ENCODE assay signal across 18 cellular contexts in genomic region chr19:8500158-8500557, GRCh38. TPM values are rescaled to one million over a fixed set of nuclear protein-coding genes. Genes with fewer than 3 reads are reported as not detected.
A peak's percentile ranks its signal among the peaks of the same experiment; 100 is the strongest.
DNase-seq lines count a peak whose midpoint lies in the region; ATAC-seq and TF ChIP-seq lines count a peak whose summit lies in the region.
"Had no signal": no experiment of that assay in that cellular context is flagged by ENCODE, and none has a peak within 500 bp of the region (broad histone marks: within the 10 kb centered on the region; RNA-seq: fewer than 3 reads in every experiment).

No MANE protein-coding gene starts in this region.

- H3K9me2 ChIP-seq in GM23338 (ENCODE audit: insufficient read depth) (no peaks in the 10 kb centered on the region), MM.1S (replicated peaks; ENCODE audit: insufficient read depth, low read length) (no peaks in the 10 kb centered on the region)

- peaks cover 16% of the 10 kb centered on the region for H3K4me1 Mint-ChIP-seq in GM23338

- H3K9me3 ChIP-seq in osteoblast (ENCODE audit: low read depth, low read length) (no peaks in the 10 kb centered on the region), MM.1S (replicated peaks; ENCODE audit: insufficient read depth, low read length) (no peaks in the 10 kb centered on the region)
- H3K9me3 ChIP-seq: Caco-2, heart left ventricle had no signal

- ATAC-seq in GM23338: no peak
- ATAC-seq in HG03469 (IDR thresholded peaks at IDR 0.05; ENCODE audit: unreplicated experiment): no peak

- H3K27ac ChIP-seq in GM23338 (ENCODE audit: low read depth) (0 out of 2 replicates have a peak overlapping the region, but pooled peaks have one; percentile 55), osteoblast (ENCODE audit: low read depth, low read length) (no peak overlapping the region), MM.1S (ENCODE audit: low read length) (no peak overlapping the region)

- TF ChIP-seq CTCF in GM23338 (conservative IDR thresholded peaks at IDR 0.05; ENCODE audit: low read depth in 2 of 2) (no peak), osteoblast (IDR thresholded peaks at IDR 0.05; ENCODE audit: extremely low read depth, low read depth, low read length) (no peak), MM.1S (IDR thresholded peaks at IDR 0.05; ENCODE audit: low read length) (no peak)

- no peak overlapping the region for H3K4me2 ChIP-seq in GM23338
- H3K4me2 ChIP-seq in osteoblast (ENCODE audit: insufficient read depth, low read length): no peak overlapping the region
- no peak overlapping the region for H3K4me2 ChIP-seq in MM.1S (ENCODE audit: low read depth, low read length)

- H3K4me1 ChIP-seq in GM23338 (ENCODE audit: insufficient read depth) (peaks cover 4% of the 10 kb centered on the region), osteoblast (ENCODE audit: insufficient read depth, low read length) (no peaks in the 10 kb centered on the region), MM.1S (ENCODE audit: low read length) (no peaks in the 10 kb centered on the region)

- no peaks in the 10 kb centered on the region for H3K27me3 ChIP-seq in GM23338 (ENCODE audit: insufficient read depth)
- no peaks in the 10 kb centered on the region for H3K27me3 ChIP-seq in osteoblast (ENCODE audit: insufficient read depth, low read length)
- peaks cover 45% of the 10 kb centered on the region for H3K27me3 ChIP-seq in MM.1S (replicated peaks; ENCODE audit: insufficient read depth, low read length)
- H3K27me3 ChIP-seq: heart left ventricle had no signal

- H3K27ac Mint-ChIP-seq in GM23338: 0 out of 2 replicates have a peak overlapping the region, but pooled peaks have one; percentile 11

- DNase-seq in GM23338 (ENCODE audit: low spot score) (no peak), NOMO-1 treated with dmso at 0.1 percent for 144 hours (lab: John Stamatoyannopoulos, UW; ENCODE audit: unreplicated experiment) (peak; percentile 90), globus pallidus (ENCODE audit: low spot score) (peak; percentile 33), osteoblast (ENCODE audit: insufficient read length, low spot score, missing footprints) (peak; percentile 43), MM.1S (no peak), middle frontal gyrus (ENCODE audit: extremely low spot score, low spot score) (no peak)
- DNase-seq: activated CD4-positive, CD25-positive, alpha-beta regulatory T cell; activated T-cell treated with anti-CD3 and anti-CD28 coated beads, Interleukin-2, amount 50 U/mL, for 48 hours; Caco-2; heart left ventricle; NCI-H1048; NCI-H524; SHP77; stimulated activated CD4-positive, alpha-beta T cell treated with anti-CD3 and anti-CD28 coated beads, Interleukin-2, amount 100 ng/mL, for 48 hours; stimulated activated naive CD4-positive, alpha-beta T cell treated with Interleukin-2 at 50 U/mL for 16 hours had no signal

- H4K20me1 ChIP-seq in GM23338 (replicated peaks; ENCODE audit: insufficient read depth): no peaks in the 10 kb centered on the region
- H4K20me1 ChIP-seq in osteoblast (ENCODE audit: insufficient read depth, low read length): no peaks in the 10 kb centered on the region
- H4K20me1 ChIP-seq in MM.1S (ENCODE audit: insufficient read depth, low read length): no peaks in the 10 kb centered on the region

- no peaks in the 10 kb centered on the region for H3K9me3 Mint-ChIP-seq in GM23338

- no peak overlapping the region for H3K9ac ChIP-seq in MM.1S (ENCODE audit: low read length)

- no peaks in the 10 kb centered on the region for H3K79me2 ChIP-seq in GM23338 (replicated peaks; ENCODE audit: insufficient read depth)
- H3K79me2 ChIP-seq in osteoblast (ENCODE audit: insufficient read depth, low read length): no peaks in the 10 kb centered on the region
- H3K79me2 ChIP-seq in MM.1S (ENCODE audit: low read length): no peaks in the 10 kb centered on the region

- no peak overlapping the region for H2AFZ ChIP-seq in GM23338
- H2AFZ ChIP-seq in osteoblast (ENCODE audit: low read length): no peak overlapping the region
- no peak overlapping the region for H2AFZ ChIP-seq in MM.1S (ENCODE audit: low read length)

- H3K4me3 Mint-ChIP-seq in GM23338: no peak overlapping the region; the same call in 1 of the 3 replicates

- 0 out of 2 replicates have a peak, but pooled peaks cover 2% of the 10 kb centered on the region for H3F3A ChIP-seq in GM23338 (replicated peaks; ENCODE audit: low read depth)
- no peaks in the 10 kb centered on the region for H3F3A ChIP-seq in MM.1S (ENCODE audit: insufficient read depth, low read length)

- H3K4me3 ChIP-seq in GM23338 (no peak overlapping the region), osteoblast (ENCODE audit: insufficient read depth, low read length) (no peak overlapping the region), MM.1S (ENCODE audit: low read length) (no peak overlapping the region)
- H3K4me3 ChIP-seq: lung had no signal

- no peaks in the 10 kb centered on the region for H3K36me3 ChIP-seq in GM23338 (ENCODE audit: insufficient read depth)
- no peaks in the 10 kb centered on the region for H3K36me3 ChIP-seq in osteoblast (ENCODE audit: insufficient read depth, low read length)
- H3K36me3 ChIP-seq in MM.1S (replicated peaks; ENCODE audit: insufficient read depth, low read length): no peaks in the 10 kb centered on the region
- H3K36me3 ChIP-seq: heart left ventricle had no signal

- H3K27me3 Mint-ChIP-seq in GM23338 (ENCODE audit: insufficient read depth, low read depth, poor library complexity): peaks cover 19% of the 10 kb centered on the region

- no peaks in the 10 kb centered on the region for H3K36me3 Mint-ChIP-seq in GM23338 (ENCODE audit: low read depth)

TF ChIP-seq in GM23338, 12 proteins besides CTCF, POLR2A, EP300 and RAD21:
- no peak for TF ChIP-seq CREB1 (CRISPR knock-in tag; IDR thresholded peaks at IDR 0.05; ENCODE audit: low read depth)

RNA-seq across cellular contexts. Expression of gene PRAM1, which starts 2.3 kb away (rescaled TPM):
- total RNA-seq in GM23338 (2014; rRNA removed; shearing (Covaris generic)): 0.07 and 0.31 TPM in 2 replicates
- polyA plus RNA-seq in GM23338 (2016; fragmentation: Nextera tagmentation; extraction: Ambion mirVana): 0.54 TPM in 1 of 2 replicates, not detected in the other
- total RNA-seq in osteoblast: under 0.01 TPM in 1 of 2 replicates, not detected in the other
- total RNA-seq: Caco-2, pulmonary artery endothelial cell had no signal

RNA-seq across cellular contexts. Expression of gene ZNF414, which starts 13.8 kb away (rescaled TPM):
- 29.2 and 45.0 TPM in 2 replicates for total RNA-seq in GM23338 (2014; rRNA removed; shearing (Covaris generic))
- polyA plus RNA-seq in GM23338 (2016; fragmentation: Nextera tagmentation; extraction: Ambion mirVana): 27.4 and 31.6 TPM in 2 replicates
- total RNA-seq in osteoblast: 2.9 and 6.9 TPM in 2 replicates

RNA-seq across cellular contexts. Expression of gene HNRNPM, which starts 55.4 kb away (rescaled TPM):
- 359 and 389 TPM in 2 replicates for total RNA-seq in GM23338 (2014; rRNA removed; shearing (Covaris generic))
- polyA plus RNA-seq in GM23338 (2016; fragmentation: Nextera tagmentation; extraction: Ambion mirVana): 276 and 291 TPM in 2 replicates
- total RNA-seq in osteoblast: 37.7 and 39.4 TPM in 2 replicates

Comparison
In these comparisons a context has a peak if more than half of its experiments do, and no peak if none do; other contexts are left out.
1. DNase-seq: peak in NOMO-1 treated with dmso at 0.1 percent for 144 hours (single experiment), globus pallidus (single experiment) and osteoblast (single experiment); none in GM23338 (single experiment), MM.1S (single experiment) and middle frontal gyrus (single experiment).